ENCODE assay signal across 25 cellular contexts in genomic region chr10:3059974-3060373, GRCh38.
"Had no signal": no experiment of that assay in that cellular context is flagged by ENCODE, and none has a peak within 500 bp of the region (broad histone marks: within the 10 kb centered on the region; RNA-seq: fewer than 3 reads in every experiment).

No MANE protein-coding gene starts in this region.

- H3K27me3 ChIP-seq: SJCRH30 had no signal

- H3K27ac ChIP-seq: HL-60, SJCRH30 had no signal

- H3K4me3 Mint-ChIP-seq: IgD-negative memory B cell had no signal

- H3K36me3 ChIP-seq: SJCRH30 had no signal

- H3K9me3 ChIP-seq: SJCRH30 had no signal

- H3K27me3 Mint-ChIP-seq: IgD-negative memory B cell had no signal

- DNase-seq: KBM-7; MV-4-11; NCI-H1092; NCI-H1105 treated with DMSO at 0.1 percent for 48 hours; NCI-H1417 treated with DMSO at 0.1 percent for 48 hours; NCI-H146; NCI-H1694 treated with DMSO at 0.1 percent for 48 hours; NCI-H1930; NCI-H2081; NCI-H2107; NCI-H226; NCI-H446; NCI-H510A; NCI-H524 treated with DMSO at 0.1 percent for 48 hours; NCI-H69; NCI-H774; NK-92 treated with Interleukin-12 subunit alpha and Interleukin-12 subunit beta, amount 100 ng/mL, for 24 hours; PC-3; SHP77 treated with DMSO at 0.1 percent for 48 hours; SJCRH30 had no signal

- H3K4me1 ChIP-seq: SJCRH30 had no signal

- H3K4me3 ChIP-seq: SJCRH30 had no signal

- H3K9me3 Mint-ChIP-seq: IgD-negative memory B cell had no signal

- H3K36me3 Mint-ChIP-seq: IgD-negative memory B cell had no signal

- FAIRE-seq: HTR-8/SVneo had no signal

- H3K27ac Mint-ChIP-seq: IgD-negative memory B cell had no signal

- ATAC-seq: PC-3, Right ventricle myocardium inferior, SK-N-SH treated with all-trans-retinoic acid at 6 μM for 48 hours had no signal
